ENCODE assay signal across 8 cellular contexts in the genomic region with DNA sequence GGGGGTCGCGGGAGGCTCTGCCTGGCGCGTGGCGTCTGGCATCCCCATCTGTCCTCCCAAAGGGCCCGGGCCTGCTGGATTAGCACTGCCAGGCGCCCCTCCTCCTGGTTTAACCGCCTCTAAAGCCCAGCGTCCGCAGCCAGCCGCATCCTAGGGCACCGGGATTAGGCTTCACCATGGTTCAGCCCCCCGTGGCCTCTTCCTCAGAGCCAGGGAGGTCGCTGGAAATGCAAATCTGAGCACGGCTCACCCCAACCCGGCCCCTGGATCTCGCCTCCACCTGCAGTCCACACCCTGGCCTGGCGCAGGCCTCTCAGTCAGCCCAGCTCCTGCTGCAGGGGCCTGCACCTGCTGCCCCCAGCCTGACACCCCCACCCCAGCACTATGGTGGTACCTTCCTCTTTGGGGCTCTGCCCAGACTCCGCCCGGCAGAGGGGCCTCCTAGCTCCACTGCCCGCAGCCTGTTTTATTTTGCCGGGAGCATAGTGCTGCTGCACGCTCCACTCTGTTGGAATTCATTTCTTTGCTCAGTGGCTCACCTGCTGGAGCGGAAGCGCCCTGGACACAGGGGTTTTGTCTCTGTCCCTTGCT. TPM values are rescaled to one million over a fixed set of nuclear protein-coding genes. Genes with fewer than 3 reads are reported as not detected.
A peak's percentile ranks its signal among the peaks of the same experiment; 100 is the strongest.
DNase-seq lines count a peak whose midpoint lies in the region; ATAC-seq and TF ChIP-seq lines count a peak whose summit lies in the region.

No MANE protein-coding gene starts in this region.

- H3K9me3 ChIP-seq in neural progenitor cell (ENCODE audit: low read depth) = no peaks in the 10 kb centered on the region

- H3F3A ChIP-seq in neural progenitor cell (ENCODE audit: low read depth) = peaks cover 37% of the 10 kb centered on the region

- H3K4me3 Mint-ChIP-seq in neural progenitor cell = peak overlapping the region; percentile 85

- H3K27ac ChIP-seq in neural progenitor cell = peak overlapping the region; percentile 57

- no peaks in the 10 kb centered on the region for H3K36me3 ChIP-seq in neural progenitor cell

- no peak overlapping the region for H3K9ac ChIP-seq in neural progenitor cell

- H3K36me3 Mint-ChIP-seq in neural progenitor cell = peaks cover 2% of the 10 kb centered on the region

- peak; percentile 56 for DNase-seq in DMS53 (lab: John Stamatoyannopoulos, UW)
- no peak for DNase-seq in DMS53 treated with DMSO at 0.1 percent for 48 hours (lab: John Stamatoyannopoulos, UW; ENCODE audit: unreplicated experiment)
- DNase-seq in NCI-H2171 treated with DMSO at 0.1 percent for 48 hours (lab: John Stamatoyannopoulos, UW) = peak; percentile 78
- DNase-seq in cerebellar cortex (ENCODE audit: low spot score) = peak; percentile 83
- DNase-seq in neural progenitor cell (ENCODE audit: low spot score) = peak; percentile 90
- no peak for DNase-seq in stimulated activated CD4-positive, alpha-beta T cell treated with anti-CD3 and anti-CD28 coated beads, Interleukin-2, amount 100 ng/mL, for 24 hours
- DNase-seq in stimulated activated naive CD4-positive, alpha-beta T cell treated with Interleukin-2 at 50 U/mL for 16 hours (lab: John Stamatoyannopoulos, UW) = no peak

- no peaks in the 10 kb centered on the region for H3K27me3 ChIP-seq in neural progenitor cell

- H3K79me2 ChIP-seq in neural progenitor cell (ENCODE audit: low read depth) = no peaks in the 10 kb centered on the region

- peaks cover 5% of the 10 kb centered on the region for H4K20me1 ChIP-seq in neural progenitor cell (ENCODE audit: low read depth)

- H2AFZ ChIP-seq in neural progenitor cell (replicated peaks) = peak overlapping the region; percentile 86

- H3K9me3 Mint-ChIP-seq in neural progenitor cell = no peaks in the 10 kb centered on the region

- H3K27me3 Mint-ChIP-seq in neural progenitor cell (ENCODE audit: insufficient read depth, low read depth) = peaks cover 14% of the 10 kb centered on the region

- no peak for ATAC-seq in HG03095 (IDR thresholded peaks at IDR 0.05; ENCODE audit: unreplicated experiment)

- peaks cover 30% of the 10 kb centered on the region for H3K4me1 ChIP-seq in neural progenitor cell

- H3K4me3 ChIP-seq in neural progenitor cell = peak overlapping the region; percentile 58

- H3K27ac Mint-ChIP-seq in neural progenitor cell = peak overlapping the region; percentile 60

- H3K4me2 ChIP-seq in neural progenitor cell = peak overlapping the region; percentile 80

- no peak for TF ChIP-seq CTCF in neural progenitor cell (IDR thresholded peaks at IDR 0.05)

- H3K4me1 Mint-ChIP-seq in neural progenitor cell = peaks cover 33% of the 10 kb centered on the region

RNA-seq across cellular contexts. Expression of a gene that starts 13.2 kb away (rescaled TPM):
- total RNA-seq in neural progenitor cell (ENCODE audit: low replicate concordance) = 12.0 and 14.2 TPM in 2 replicates

RNA-seq across cellular contexts. Expression of a gene that starts 43.9 kb away (rescaled TPM):
- total RNA-seq in neural progenitor cell (ENCODE audit: low replicate concordance) = 38.9 and 51.7 TPM in 2 replicates

Comparison
In these comparisons a context has a peak if more than half of its experiments do, and no peak if none do; other contexts are left out.
1. DNase-seq: peak in DMS53 (single experiment), NCI-H2171 treated with DMSO at 0.1 percent for 48 hours (single experiment), cerebellar cortex (single experiment) and neural progenitor cell (single experiment); none in DMS53 treated with DMSO at 0.1 percent for 48 hours (single experiment), stimulated activated CD4-positive, alpha-beta T cell treated with anti-CD3 and anti-CD28 coated beads, Interleukin-2, amount 100 ng/mL, for 24 hours (0 of 2) and stimulated activated naive CD4-positive, alpha-beta T cell treated with Interleukin-2 at 50 U/mL for 16 hours (single experiment).